Comparison of ENCODE assay signal across 1 cellular context in the genomic region with DNA sequence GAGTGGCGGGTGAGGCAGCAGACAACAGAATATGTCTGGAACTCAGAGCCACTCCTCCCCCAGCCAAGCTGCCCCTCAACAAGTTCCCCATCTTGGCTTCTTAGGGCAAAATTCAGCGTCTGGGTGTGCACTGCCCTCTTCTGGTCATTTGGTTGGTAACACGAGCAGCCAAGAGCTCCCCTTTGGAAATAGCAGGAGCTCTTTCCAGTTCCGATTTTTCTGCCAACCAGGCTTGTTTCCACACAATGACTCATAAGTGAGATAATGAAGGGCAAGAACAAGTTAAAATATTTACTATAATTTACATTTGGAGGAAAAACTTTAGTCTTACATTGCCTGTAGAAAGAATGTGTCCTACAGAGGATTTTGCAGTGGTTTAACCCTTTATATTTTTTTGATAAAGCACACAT.
TF ChIP-seq lines count a peak whose summit lies in the region.

No MANE protein-coding gene starts in this region.

TF ChIP-seq in GM23338, 12 proteins besides CTCF, POLR2A, EP300 and RAD21 (continued from another document):
- TF ChIP-seq, protein P1, sequence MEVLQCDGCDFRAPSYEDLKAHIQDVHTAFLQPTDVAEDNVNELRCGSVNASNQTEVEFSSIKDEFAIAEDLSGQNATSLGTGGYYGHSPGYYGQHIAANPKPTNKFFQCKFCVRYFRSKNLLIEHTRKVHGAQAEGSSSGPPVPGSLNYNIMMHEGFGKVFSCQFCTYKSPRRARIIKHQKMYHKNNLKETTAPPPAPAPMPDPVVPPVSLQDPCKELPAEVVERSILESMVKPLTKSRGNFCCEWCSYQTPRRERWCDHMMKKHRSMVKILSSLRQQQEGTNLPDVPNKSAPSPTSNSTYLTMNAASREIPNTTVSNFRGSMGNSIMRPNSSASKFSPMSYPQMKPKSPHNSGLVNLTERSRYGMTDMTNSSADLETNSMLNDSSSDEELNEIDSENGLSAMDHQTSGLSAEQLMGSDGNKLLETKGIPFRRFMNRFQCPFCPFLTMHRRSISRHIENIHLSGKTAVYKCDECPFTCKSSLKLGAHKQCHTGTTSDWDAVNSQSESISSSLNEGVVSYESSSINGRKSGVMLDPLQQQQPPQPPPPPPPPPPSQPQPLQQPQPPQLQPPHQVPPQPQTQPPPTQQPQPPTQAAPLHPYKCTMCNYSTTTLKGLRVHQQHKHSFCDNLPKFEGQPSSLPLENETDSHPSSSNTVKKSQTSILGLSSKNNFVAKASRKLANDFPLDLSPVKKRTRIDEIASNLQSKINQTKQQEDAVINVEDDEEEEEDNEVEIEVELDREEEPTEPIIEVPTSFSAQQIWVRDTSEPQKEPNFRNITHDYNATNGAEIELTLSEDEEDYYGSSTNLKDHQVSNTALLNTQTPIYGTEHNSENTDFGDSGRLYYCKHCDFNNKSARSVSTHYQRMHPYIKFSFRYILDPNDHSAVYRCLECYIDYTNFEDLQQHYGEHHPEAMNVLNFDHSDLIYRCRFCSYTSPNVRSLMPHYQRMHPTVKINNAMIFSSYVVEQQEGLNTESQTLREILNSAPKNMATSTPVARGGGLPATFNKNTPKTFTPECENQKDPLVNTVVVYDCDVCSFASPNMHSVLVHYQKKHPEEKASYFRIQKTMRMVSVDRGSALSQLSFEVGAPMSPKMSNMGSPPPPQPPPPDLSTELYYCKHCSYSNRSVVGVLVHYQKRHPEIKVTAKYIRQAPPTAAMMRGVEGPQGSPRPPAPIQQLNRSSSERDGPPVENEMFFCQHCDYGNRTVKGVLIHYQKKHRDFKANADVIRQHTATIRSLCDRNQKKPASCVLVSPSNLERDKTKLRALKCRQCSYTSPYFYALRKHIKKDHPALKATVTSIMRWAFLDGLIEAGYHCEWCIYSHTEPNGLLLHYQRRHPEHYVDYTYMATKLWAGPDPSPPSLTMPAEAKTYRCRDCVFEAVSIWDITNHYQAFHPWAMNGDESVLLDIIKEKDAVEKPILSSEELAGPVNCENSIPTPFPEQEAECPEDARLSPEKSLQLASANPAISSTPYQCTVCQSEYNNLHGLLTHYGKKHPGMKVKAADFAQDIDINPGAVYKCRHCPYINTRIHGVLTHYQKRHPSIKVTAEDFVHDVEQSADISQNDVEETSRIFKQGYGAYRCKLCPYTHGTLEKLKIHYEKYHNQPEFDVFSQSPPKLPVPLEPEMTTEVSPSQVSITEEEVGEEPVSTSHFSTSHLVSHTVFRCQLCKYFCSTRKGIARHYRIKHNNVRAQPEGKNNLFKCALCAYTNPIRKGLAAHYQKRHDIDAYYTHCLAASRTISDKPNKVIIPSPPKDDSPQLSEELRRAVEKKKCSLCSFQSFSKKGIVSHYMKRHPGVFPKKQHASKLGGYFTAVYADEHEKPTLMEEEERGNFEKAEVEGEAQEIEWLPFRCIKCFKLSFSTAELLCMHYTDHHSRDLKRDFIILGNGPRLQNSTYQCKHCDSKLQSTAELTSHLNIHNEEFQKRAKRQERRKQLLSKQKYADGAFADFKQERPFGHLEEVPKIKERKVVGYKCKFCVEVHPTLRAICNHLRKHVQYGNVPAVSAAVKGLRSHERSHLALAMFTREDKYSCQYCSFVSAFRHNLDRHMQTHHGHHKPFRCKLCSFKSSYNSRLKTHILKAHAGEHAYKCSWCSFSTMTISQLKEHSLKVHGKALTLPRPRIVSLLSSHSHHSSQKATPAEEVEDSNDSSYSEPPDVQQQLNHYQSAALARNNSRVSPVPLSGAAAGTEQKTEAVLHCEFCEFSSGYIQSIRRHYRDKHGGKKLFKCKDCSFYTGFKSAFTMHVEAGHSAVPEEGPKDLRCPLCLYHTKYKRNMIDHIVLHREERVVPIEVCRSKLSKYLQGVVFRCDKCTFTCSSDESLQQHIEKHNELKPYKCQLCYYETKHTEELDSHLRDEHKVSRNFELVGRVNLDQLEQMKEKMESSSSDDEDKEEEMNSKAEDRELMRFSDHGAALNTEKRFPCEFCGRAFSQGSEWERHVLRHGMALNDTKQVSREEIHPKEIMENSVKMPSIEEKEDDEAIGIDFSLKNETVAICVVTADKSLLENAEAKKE (CRISPR knock-in tag; IDR thresholded peaks at IDR 0.05) = no peak
- TF ChIP-seq EZH2 (IDR thresholded peaks at IDR 0.05; ENCODE audit: low read depth, unreplicated experiment) = no peak
TF ChIP-seq in GM23338: peak in this region for 0.
